In genomic region chr2:131363703-131364186, GRCh38 we compare ENCODE assay signal across 8 cellular contexts. TPM values are rescaled to one million over a fixed set of nuclear protein-coding genes. Genes with fewer than 3 reads are reported as not detected.
A peak's percentile ranks its signal among the peaks of the same experiment; 100 is the strongest.
DNase-seq lines count a peak whose midpoint lies in the region; ATAC-seq and TF ChIP-seq lines count a peak whose summit lies in the region.
"Not testable (repeated sequence)": the region's sequence is repeated elsewhere in the genome, so short reads cannot be mapped to it uniquely, and the experiment has no call there.
"Had no signal": no experiment of that assay in that cellular context is flagged by ENCODE, and none has a peak within 500 bp of the region (broad histone marks: within the 10 kb centered on the region; RNA-seq: fewer than 3 reads in every experiment).

RAB6D (minus strand) TSS chr2:131364168; CDS start chr2:131363720, 448 bp downstream.

- H3K36me3 Mint-ChIP-seq in GM23338 (ENCODE audit: low read depth); activated T-cell treated with anti-CD3 and anti-CD28 coated beads, Interleukin-2, amount 50 U/mL, for 72 hours (ENCODE audit: insufficient read depth in 2 of 2): not testable (repeated sequence)

- ATAC-seq in GM23338, result peak; percentile 95
- peak; percentile 45 to 47 for ATAC-seq in activated T-cell treated with anti-CD3 and anti-CD28 coated beads, Interleukin-2, amount 50 U/mL, for 72 hours (replicated peaks in 1 of 2)

- peak within 1 kb of the TSS; percentile 76 for H3K4me2 ChIP-seq in GM23338

- H3K4me3 ChIP-seq in GM23338, result peak within 1 kb of the TSS; percentile 51
- H3K4me3 ChIP-seq in coronary artery, result peak within 1 kb of the TSS; percentile 59
- H3K4me3 ChIP-seq in left ventricle myocardium inferior, result peak within 1 kb of the TSS; percentile 59
- peak within 1 kb of the TSS; percentile 33 for H3K4me3 ChIP-seq in mesodermal cell (ENCODE audit: extremely low read depth, insufficient read depth, low read length, poor library complexity, severe bottlenecking)
- H3K4me3 ChIP-seq in rectal smooth muscle tissue (ENCODE audit: low read length), result peak within 1 kb of the TSS; percentile 32

- not testable (repeated sequence) for H3K9ac ChIP-seq in rectal smooth muscle tissue (ENCODE audit: low read length)

- H3K36me3 ChIP-seq in GM23338 (ENCODE audit: insufficient read depth); left ventricle myocardium inferior; mesodermal cell (ENCODE audit: control insufficient read depth, insufficient read depth, low read length); rectal smooth muscle tissue (ENCODE audit: control insufficient read depth, insufficient read depth, low read length): not testable (repeated sequence)

- H3K9me2 ChIP-seq in GM23338 (ENCODE audit: insufficient read depth), result not testable (repeated sequence)

- peaks cover 27% of the 10 kb centered on the region for H3K27me3 Mint-ChIP-seq in GM23338 (ENCODE audit: insufficient read depth, low read depth, poor library complexity)
- H3K27me3 Mint-ChIP-seq in activated T-cell treated with anti-CD3 and anti-CD28 coated beads, Interleukin-2, amount 50 U/mL, for 72 hours (ENCODE audit: low read depth), result peaks cover 61% of the 10 kb centered on the region

- peaks cover 11% of the 10 kb centered on the region for H3K4me1 Mint-ChIP-seq in GM23338
- H3K4me1 Mint-ChIP-seq in activated T-cell treated with anti-CD3 and anti-CD28 coated beads, Interleukin-2, amount 50 U/mL, for 72 hours (ENCODE audit: low read depth), result peaks cover 14% of the 10 kb centered on the region

- not testable (repeated sequence) for H3K27ac Mint-ChIP-seq in GM23338; activated T-cell treated with anti-CD3 and anti-CD28 coated beads, Interleukin-2, amount 50 U/mL, for 72 hours

- H3K27me3 ChIP-seq in GM23338 (ENCODE audit: insufficient read depth) (peaks cover 37% of the 10 kb centered on the region), left ventricle myocardium inferior (ENCODE audit: low read depth) (peaks cover 76% of the 10 kb centered on the region)
- H3K27me3 ChIP-seq in rectal smooth muscle tissue (ENCODE audit: control insufficient read depth, insufficient read depth, low read length), result not testable (repeated sequence)

- not testable (repeated sequence) for H3F3A ChIP-seq in GM23338 (replicated peaks; ENCODE audit: low read depth)

- H3K27ac ChIP-seq in GM23338 (ENCODE audit: low read depth); coronary artery; left ventricle myocardium inferior (replicated peaks); mesodermal cell (ENCODE audit: low read depth, low read length, severe bottlenecking); rectal smooth muscle tissue (ENCODE audit: low read depth, low read length): not testable (repeated sequence)

- intact Hi-C loops in left ventricle myocardium inferior (cut with micrococcal nuclease), result not testable (repeated sequence)

- H3K9me3 ChIP-seq in left ventricle myocardium inferior (replicated peaks); mesodermal cell (ENCODE audit: control insufficient read depth, low read length): not testable (repeated sequence)

- WGBS in mesodermal cell (ENCODE audit: insufficient coverage in 2 of 2), 2 experiments, result 0 to 1% methylated on average over 27 to 35 of the region's 50 CpGs

- H3K79me2 ChIP-seq in GM23338 (replicated peaks; ENCODE audit: insufficient read depth), result not testable (repeated sequence)

- peak within 1 kb of the TSS; percentile 61 for H3K4me3 Mint-ChIP-seq in GM23338
- peak within 1 kb of the TSS; percentile 60 to 73 for H3K4me3 Mint-ChIP-seq in activated T-cell treated with anti-CD3 and anti-CD28 coated beads, Interleukin-2, amount 50 U/mL, for 72 hours

- H4K20me1 ChIP-seq in GM23338 (replicated peaks; ENCODE audit: insufficient read depth), result not testable (repeated sequence)

- H3K9me3 Mint-ChIP-seq in GM23338; activated T-cell treated with anti-CD3 and anti-CD28 coated beads, Interleukin-2, amount 50 U/mL, for 72 hours: not testable (repeated sequence)

- TF ChIP-seq CTCF in GM23338 (conservative IDR thresholded peaks at IDR 0.05; ENCODE audit: low read depth in 2 of 2); coronary artery (IDR thresholded peaks at IDR 0.05); left ventricle myocardium inferior (IDR thresholded peaks at IDR 0.05; ENCODE audit: borderline replicate concordance): not testable (repeated sequence)

- not testable (repeated sequence) for H2AFZ ChIP-seq in GM23338

- peak; percentile 70 for DNase-seq in GM23338 (ENCODE audit: low spot score)
- peak; percentile 8 for DNase-seq in NCI-H69 (lab: John Stamatoyannopoulos, UW)
- DNase-seq in activated T-cell treated with anti-CD3 and anti-CD28 coated beads, Interleukin-2, amount 50 U/mL, for 72 hours, result peak in 1 of 2 donors; percentile 2
- not testable (repeated sequence) for DNase-seq in coronary artery (ENCODE audit: low spot score); left ventricle myocardium inferior

- not testable (repeated sequence) for H3K4me1 ChIP-seq in GM23338 (ENCODE audit: insufficient read depth); left ventricle myocardium inferior; mesodermal cell (ENCODE audit: control insufficient read depth, insufficient read depth, low read length, poor library complexity, severe bottlenecking); rectal smooth muscle tissue (ENCODE audit: control insufficient read depth, insufficient read depth, low read length)

RNA-seq across cellular contexts. Expression of gene RAB6D, which starts in this region (rescaled TPM):
- not detected in 2 replicates for total RNA-seq in GM23338 (2014; rRNA removed; shearing (Covaris generic))
- polyA plus RNA-seq in GM23338 (2016; fragmentation: Nextera tagmentation; extraction: Ambion mirVana), result 0.16 and 0.37 TPM in 2 replicates
- under 1 TPM in 1 of 2 donors, not detected in 1; 0.09 TPM for total RNA-seq in activated T-cell treated with anti-CD3 and anti-CD28 coated beads, Interleukin-2, amount 50 U/mL, for 72 hours
- not detected for total RNA-seq in left ventricle myocardium inferior
- 0.15 TPM for polyA plus RNA-seq in mesodermal cell (2013, experiment 1 of 2)
- not detected for polyA plus RNA-seq in mesodermal cell (2013, experiment 2 of 2)
- total RNA-seq: myocyte had no signal

Comparison
In these comparisons a context has a peak if more than half of its experiments do, and no peak if none do; other contexts are left out.
1. Peak in DNase-seq, ATAC-seq, H3K4me3 ChIP-seq and H3K4me2 ChIP-seq in GM23338; RNA of the gene not detected or under 1 TPM.
2. Peak in ATAC-seq in activated T-cell treated with anti-CD3 and anti-CD28 coated beads, Interleukin-2, amount 50 U/mL, for 72 hours; RNA of the gene not detected or under 1 TPM.